8 cellular contexts compared by ENCODE assay signal in the genomic region with DNA sequence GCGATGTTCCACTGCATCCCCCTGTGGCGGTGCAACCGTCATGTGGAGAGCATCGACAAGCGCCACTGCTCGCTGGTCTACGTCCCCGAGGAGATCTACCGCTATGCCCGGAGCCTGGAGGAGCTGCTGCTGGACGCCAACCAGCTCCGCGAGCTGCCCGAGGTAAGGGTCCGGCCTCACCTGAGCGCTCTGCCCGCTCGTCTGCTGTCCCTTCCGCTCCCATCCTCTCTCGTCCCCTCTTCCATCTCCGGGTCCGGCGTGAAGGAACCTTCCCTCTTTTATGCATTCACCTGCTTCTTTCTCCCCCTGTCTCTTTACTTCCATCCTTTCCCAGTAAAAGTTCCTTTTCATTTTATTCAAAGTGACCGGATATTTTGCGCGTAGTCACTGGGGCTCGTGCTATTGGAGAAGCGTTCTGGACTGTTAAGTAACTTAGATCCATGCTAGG. TPM values are rescaled to one million over a fixed set of nuclear protein-coding genes. Genes with fewer than 3 reads are reported as not detected.
DNase-seq lines count a peak whose midpoint lies in the region; ATAC-seq and TF ChIP-seq lines count a peak whose summit lies in the region.

No MANE protein-coding gene starts in this region.

- DNase-seq in activated CD4-positive, alpha-beta T cell treated with anti-CD3 and anti-CD28 coated beads, Interleukin-2, amount 10 ng/mL, durations not matched to agents 24 days and 14 days = no peak
- DNase-seq in activated CD4-positive, alpha-beta T cell treated with anti-CD3 and anti-CD28 coated beads for 48 hours = no peak
- DNase-seq in WERI-Rb-1 (no peak), glutamatergic neuron (no peak), renal cortical epithelial cell (ENCODE audit: low read depth) (peak; percentile 23), KBM-7 (no peak), inferior parietal cortex (ENCODE audit: extremely low spot score) (no peak)

- intact Hi-C loops in activated CD4-positive, alpha-beta T cell treated with anti-CD3 and anti-CD28 coated beads, Interleukin-2, amount 10 ng/mL, durations not matched to agents 24 days and 14 days (cut with micrococcal nuclease) = loop anchor here (2.0 to 10.0 kb wide), 4 partner anchors 60 to 730 kb away; a partner anchor contains a TSS

- no peaks in the 10 kb centered on the region for H3K36me3 Mint-ChIP-seq in activated CD4-positive, alpha-beta T cell treated with anti-CD3 and anti-CD28 coated beads, Interleukin-2, amount 10 ng/mL, durations not matched to agents 24 days and 14 days (ENCODE audit: low read depth)
- no peaks in the 10 kb centered on the region for H3K36me3 Mint-ChIP-seq in glutamatergic neuron (ENCODE audit: unreplicated experiment)

- peak; percentile 24 for ATAC-seq in HG03460 (IDR thresholded peaks at IDR 0.05; ENCODE audit: unreplicated experiment)

- H3K27me3 ChIP-seq in WERI-Rb-1 (ENCODE audit: insufficient read depth, low read depth, severe bottlenecking) = peaks cover 6% of the 10 kb centered on the region

- peaks cover 9% of the 10 kb centered on the region for H3K9me3 Mint-ChIP-seq in activated CD4-positive, alpha-beta T cell treated with anti-CD3 and anti-CD28 coated beads, Interleukin-2, amount 10 ng/mL, durations not matched to agents 24 days and 14 days
- peaks cover 17% of the 10 kb centered on the region for H3K9me3 Mint-ChIP-seq in glutamatergic neuron (ENCODE audit: unreplicated experiment)

- peaks cover 28% of the 10 kb centered on the region for H3K4me1 Mint-ChIP-seq in activated CD4-positive, alpha-beta T cell treated with anti-CD3 and anti-CD28 coated beads, Interleukin-2, amount 10 ng/mL, durations not matched to agents 24 days and 14 days
- H3K4me1 Mint-ChIP-seq in glutamatergic neuron (ENCODE audit: low read depth, unreplicated experiment) = peaks cover 5% of the 10 kb centered on the region

- H3K4me3 ChIP-seq in WERI-Rb-1 (ENCODE audit: low read depth, low read length) = peak overlapping the region; percentile 68

- H3K36me3 ChIP-seq in WERI-Rb-1 = no peaks in the 10 kb centered on the region

- in situ Hi-C loops in KBM-7 (cut with MboI; ENCODE audit: low pct_unique_long_range_greater_than_20kb, low sequenced_read_pairs) = no loop called here

- H3K9me3 ChIP-seq in WERI-Rb-1 (ENCODE audit: severe bottlenecking) = peaks cover 1% of the 10 kb centered on the region

- peaks cover 51% of the 10 kb centered on the region for H3K27me3 Mint-ChIP-seq in activated CD4-positive, alpha-beta T cell treated with anti-CD3 and anti-CD28 coated beads, Interleukin-2, amount 10 ng/mL, durations not matched to agents 24 days and 14 days
- H3K27me3 Mint-ChIP-seq in glutamatergic neuron (ENCODE audit: unreplicated experiment) = peaks cover 12% of the 10 kb centered on the region

- peak overlapping the region; percentile 51 for H3K27ac ChIP-seq in WERI-Rb-1

- peak overlapping the region; percentile 98 for H3K4me3 Mint-ChIP-seq in activated CD4-positive, alpha-beta T cell treated with anti-CD3 and anti-CD28 coated beads, Interleukin-2, amount 10 ng/mL, durations not matched to agents 24 days and 14 days
- peak overlapping the region; percentile 98 for H3K4me3 Mint-ChIP-seq in glutamatergic neuron (ENCODE audit: unreplicated experiment)

- TF ChIP-seq CTCF in WERI-Rb-1 (IDR thresholded peaks at IDR 0.05; ENCODE audit: low read depth, low read length) (peak; percentile 14; the same call in 1 of the 2 replicates), glutamatergic neuron (IDR thresholded peaks at IDR 0.05; ENCODE audit: partially characterized antibody, unreplicated experiment) (no peak)

- H3K27ac Mint-ChIP-seq in activated CD4-positive, alpha-beta T cell treated with anti-CD3 and anti-CD28 coated beads, Interleukin-2, amount 10 ng/mL, durations not matched to agents 24 days and 14 days = peak overlapping the region; percentile 72
- peak overlapping the region; percentile 70 for H3K27ac Mint-ChIP-seq in glutamatergic neuron (ENCODE audit: unreplicated experiment)

RNA-seq across cellular contexts. Expression of a gene that starts 0.5 kb away (rescaled TPM):
- 2.3 and 2.7 TPM in 2 replicates for total RNA-seq in activated CD4-positive, alpha-beta T cell treated with anti-CD3 and anti-CD28 coated beads, Interleukin-2, amount 10 ng/mL, durations not matched to agents 24 days and 14 days
- total RNA-seq in glutamatergic neuron (ENCODE audit: unreplicated experiment) = 2.6 TPM
- 15.1 and 17.0 TPM in 2 replicates for total RNA-seq in renal cortical epithelial cell
